23 cellular contexts compared by ENCODE assay signal in genomic region chrX:70720721-70721120, GRCh38.
"Had no signal": no experiment of that assay in that cellular context is flagged by ENCODE, and none has a peak within 500 bp of the region (broad histone marks: within the 10 kb centered on the region; RNA-seq: fewer than 3 reads in every experiment).

No MANE protein-coding gene starts in this region.

- H3K27ac ChIP-seq: prostate gland, testis, vagina had no signal

- H3K9me3 ChIP-seq: prostate gland, testis, vagina had no signal

- FAIRE-seq: astrocyte, frontal cortex had no signal

- H3K27me3 ChIP-seq: testis, vagina had no signal

- H3K4me3 ChIP-seq: prostate gland, testis, vagina had no signal

- H3K4me1 ChIP-seq: prostate gland, testis, vagina had no signal

- H3K36me3 ChIP-seq: prostate gland, vagina had no signal

- H3K9me3 Mint-ChIP-seq: activated CD4-positive, alpha-beta memory T cell treated with anti-CD3 and anti-CD28 coated beads for 36 hours; activated naive CD8-positive, alpha-beta T cell treated with anti-CD3 and anti-CD28 coated beads for 36 hours; central memory CD8-positive, alpha-beta T cell; memory B cell; natural killer cell treated with Interleukin-12 subunit alpha and Interleukin-12 subunit beta and Interleukin-15 and Interleukin-18, amount 100 ng/mL, for 72 hours had no signal

- ATAC-seq: left cardiac atrium; natural killer cell treated with Interleukin-12 subunit alpha and Interleukin-12 subunit beta and Interleukin-15 and Interleukin-18, amount 100 ng/mL, for 72 hours; right cardiac atrium; WTC11 had no signal

- H3K4me1 Mint-ChIP-seq: activated naive CD8-positive, alpha-beta T cell treated with anti-CD3 and anti-CD28 coated beads for 36 hours; central memory CD8-positive, alpha-beta T cell; memory B cell; WTC11 had no signal

- H3K27ac Mint-ChIP-seq: activated CD4-positive, alpha-beta memory T cell treated with anti-CD3 and anti-CD28 coated beads for 36 hours; activated naive CD8-positive, alpha-beta T cell treated with anti-CD3 and anti-CD28 coated beads for 36 hours; memory B cell; natural killer cell treated with Interleukin-12 subunit alpha and Interleukin-12 subunit beta and Interleukin-15 and Interleukin-18, amount 100 ng/mL, for 72 hours; WTC11 had no signal

- H3K27me3 Mint-ChIP-seq: activated CD4-positive, alpha-beta memory T cell treated with anti-CD3 and anti-CD28 coated beads for 36 hours; activated naive CD8-positive, alpha-beta T cell treated with anti-CD3 and anti-CD28 coated beads for 36 hours; memory B cell had no signal

- H3K36me3 Mint-ChIP-seq: activated CD4-positive, alpha-beta memory T cell treated with anti-CD3 and anti-CD28 coated beads for 36 hours; activated naive CD8-positive, alpha-beta T cell treated with anti-CD3 and anti-CD28 coated beads for 36 hours; memory B cell; natural killer cell treated with Interleukin-12 subunit alpha and Interleukin-12 subunit beta and Interleukin-15 and Interleukin-18, amount 100 ng/mL, for 72 hours had no signal

- H3K4me3 Mint-ChIP-seq: activated CD4-positive, alpha-beta memory T cell treated with anti-CD3 and anti-CD28 coated beads for 36 hours; activated naive CD8-positive, alpha-beta T cell treated with anti-CD3 and anti-CD28 coated beads for 36 hours; central memory CD8-positive, alpha-beta T cell; memory B cell; natural killer cell treated with Interleukin-12 subunit alpha and Interleukin-12 subunit beta and Interleukin-15 and Interleukin-18, amount 100 ng/mL, for 72 hours; WTC11 had no signal

- DNase-seq: activated CD4-positive, alpha-beta memory T cell treated with anti-CD3 and anti-CD28 coated beads for 36 hours; activated naive CD4-positive, alpha-beta T cell treated with Interleukin-2 at 50 U/mL for 16 hours; activated naive CD8-positive, alpha-beta T cell treated with anti-CD3 and anti-CD28 coated beads for 36 hours; activated T-cell treated with anti-CD3 and anti-CD28 coated beads, Interleukin-2, amount 50 U/mL, for 48 hours; cortex of kidney; erythroblast; glutamatergic neuron; hippocampal formation; islet precursor cell; left cardiac atrium; right cardiac atrium; stimulated activated naive CD4-positive, alpha-beta T cell; T-helper 9 cell; testis; trophoblast cell had no signal
